1 cellular context compared by ENCODE assay signal in the genomic region with DNA sequence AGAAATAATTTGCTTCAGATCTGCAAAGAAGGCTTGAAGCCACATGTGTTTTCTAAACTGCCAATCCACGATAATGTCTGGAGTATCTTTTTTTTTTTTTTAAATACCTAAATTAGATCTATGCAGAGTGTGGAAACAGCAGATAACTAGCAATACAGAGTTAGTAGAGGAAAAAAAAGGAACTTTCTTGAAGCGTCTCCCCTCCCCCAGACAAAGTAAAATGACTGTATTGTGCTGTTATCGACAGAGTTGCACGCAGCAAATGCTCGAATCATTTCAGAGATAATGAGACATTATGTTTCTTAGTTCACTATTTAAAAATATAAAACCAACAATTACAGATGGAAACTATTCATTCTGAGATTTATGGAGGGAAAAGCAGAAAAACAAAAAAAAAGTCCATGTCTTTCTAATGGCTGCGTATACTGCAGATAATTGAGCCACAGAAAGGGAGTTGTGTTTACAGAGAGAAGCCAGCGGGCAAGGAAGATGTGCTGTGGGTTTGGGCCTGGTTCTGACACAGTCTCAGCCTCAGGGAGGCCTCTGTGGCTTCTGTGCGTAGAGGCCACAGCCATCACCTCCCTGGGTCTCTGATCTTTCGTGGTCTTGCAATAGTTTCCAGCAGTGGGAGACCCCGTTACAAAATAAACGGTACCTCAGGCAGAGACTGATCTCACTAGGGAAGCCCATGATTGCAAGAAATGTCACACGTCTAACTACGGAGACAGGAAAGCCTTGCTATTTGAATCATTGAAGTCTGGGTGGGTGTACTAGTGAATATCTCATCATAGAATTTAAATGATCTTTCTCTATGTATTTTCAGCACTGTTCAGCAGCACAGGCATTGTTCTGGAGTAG.
TF ChIP-seq lines count a peak whose summit lies in the region.

No MANE protein-coding gene starts in this region.

TF ChIP-seq in SK-N-SH, 30 proteins besides CTCF, POLR2A, EP300 and RAD21 (continued from another document):
- TF ChIP-seq REST (IDR thresholded peaks at IDR 0.05; ENCODE audit: low read depth, low read length): no peak
- no peak for TF ChIP-seq NRF1 (IDR thresholded peaks at IDR 0.05; ENCODE audit: low read depth, low read length)
- no peak for TF ChIP-seq GATA2 (CRISPR knock-in tag; IDR thresholded peaks at IDR 0.05)
- no peak for TF ChIP-seq RXRA (IDR thresholded peaks at IDR 0.05; ENCODE audit: borderline replicate concordance, low read depth)
- TF ChIP-seq, protein P1, sequence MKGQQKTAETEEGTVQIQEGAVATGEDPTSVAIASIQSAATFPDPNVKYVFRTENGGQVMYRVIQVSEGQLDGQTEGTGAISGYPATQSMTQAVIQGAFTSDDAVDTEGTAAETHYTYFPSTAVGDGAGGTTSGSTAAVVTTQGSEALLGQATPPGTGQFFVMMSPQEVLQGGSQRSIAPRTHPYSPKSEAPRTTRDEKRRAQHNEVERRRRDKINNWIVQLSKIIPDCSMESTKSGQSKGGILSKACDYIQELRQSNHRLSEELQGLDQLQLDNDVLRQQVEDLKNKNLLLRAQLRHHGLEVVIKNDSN (IDR thresholded peaks at IDR 0.05; ENCODE audit: borderline replicate concordance, low read depth): no peak
- no peak for TF ChIP-seq MAX (IDR thresholded peaks at IDR 0.05; ENCODE audit: low read depth)
- TF ChIP-seq CHD2 (IDR thresholded peaks at IDR 0.05; ENCODE audit: low read length, partially characterized antibody): no peak
- no peak for TF ChIP-seq USF2 (IDR thresholded peaks at IDR 0.05; ENCODE audit: borderline replicate concordance, low read depth, low read length)
- no peak for TF ChIP-seq EZH2phosphoT487 (IDR thresholded peaks at IDR 0.05; ENCODE audit: borderline replicate concordance, low read depth)
- TF ChIP-seq MEF2A (IDR thresholded peaks at IDR 0.05; ENCODE audit: borderline replicate concordance, low read depth): no peak
- no peak for TF ChIP-seq IRF3 (IDR thresholded peaks at IDR 0.05; ENCODE audit: low read depth, low read length)
- TF ChIP-seq SMC3 (IDR thresholded peaks at IDR 0.05; ENCODE audit: low read depth, low read length): no peak
- TF ChIP-seq ZBTB33 (IDR thresholded peaks at IDR 0.05; ENCODE audit: borderline replicate concordance, low read depth): no peak
- no peak for TF ChIP-seq MXI1 (IDR thresholded peaks at IDR 0.05; ENCODE audit: low read depth, low read length)
- TF ChIP-seq FOXM1 (IDR thresholded peaks at IDR 0.05; ENCODE audit: low read depth): no peak
- TF ChIP-seq JUND (IDR thresholded peaks at IDR 0.05): no peak
- TF ChIP-seq RFX5 (IDR thresholded peaks at IDR 0.05; ENCODE audit: low read length): no peak
